1 cellular context compared by ENCODE assay signal in the genomic region with DNA sequence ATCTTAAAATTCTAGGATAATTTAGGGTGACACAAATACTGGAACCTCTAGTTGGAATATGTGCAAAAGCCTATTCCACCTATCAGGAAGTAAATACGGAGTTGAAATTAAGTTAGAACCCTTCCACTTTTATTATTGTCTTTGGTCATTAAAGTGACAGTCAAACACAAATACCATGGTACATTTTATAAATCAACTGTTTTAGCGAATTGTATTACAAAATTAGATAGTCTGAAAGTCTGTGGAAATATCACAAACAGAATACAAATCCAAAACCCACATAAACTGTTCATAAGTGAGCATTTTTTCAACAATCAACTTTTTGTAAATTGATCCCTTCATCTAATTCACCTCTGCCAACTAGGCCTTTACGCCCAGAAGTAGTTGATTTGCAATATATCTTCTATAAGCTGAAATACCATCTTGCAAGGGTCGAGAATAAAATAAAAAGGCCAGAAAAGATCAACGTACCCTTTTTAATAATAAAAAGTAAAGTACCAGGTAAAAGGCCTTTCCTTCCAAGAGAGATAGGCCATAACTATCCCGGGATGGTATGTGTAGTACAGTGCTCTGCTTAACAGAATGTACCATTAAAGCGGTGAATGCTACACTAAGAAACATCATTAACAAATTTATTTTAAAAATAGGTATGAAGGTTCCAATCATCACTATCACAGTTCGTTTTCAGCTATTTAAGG.
TF ChIP-seq lines count a peak whose summit lies in the region.

No MANE protein-coding gene starts in this region.

TF ChIP-seq in IMR-90, 13 proteins besides CTCF, POLR2A, EP300 and RAD21 (continued from another document):
- no peak for TF ChIP-seq USF2 (IDR thresholded peaks at IDR 0.05; ENCODE audit: low read depth, low read length)
- TF ChIP-seq MAFK (IDR thresholded peaks at IDR 0.05; ENCODE audit: low read depth, low read length), result no peak
- no peak for TF ChIP-seq MAZ (IDR thresholded peaks at IDR 0.05; ENCODE audit: borderline replicate concordance, low read depth, low read length)
- no peak for TF ChIP-seq RFX5 (IDR thresholded peaks at IDR 0.05; ENCODE audit: low read depth, low read length)
- TF ChIP-seq CEBPB (IDR thresholded peaks at IDR 0.05; ENCODE audit: low read depth, low read length), result no peak
- TF ChIP-seq SMC3 (IDR thresholded peaks at IDR 0.05; ENCODE audit: low read depth, low read length), result no peak
